In genomic region chr20:10063482-10063881, GRCh38 we compare ENCODE assay signal across 22 cellular contexts.
"Had no signal": no experiment of that assay in that cellular context is flagged by ENCODE, and none has a peak within 500 bp of the region (broad histone marks: within the 10 kb centered on the region; RNA-seq: fewer than 3 reads in every experiment).

No MANE protein-coding gene starts in this region.

- DNase-seq: Karpas-422, KG1, MG63, NCI-H1092, NCI-H1105 treated with DMSO at 0.1 percent for 48 hours, NCI-H1417 treated with DMSO at 0.1 percent for 48 hours, NCI-H146, NCI-H1694 treated with DMSO at 0.1 percent for 48 hours, NCI-H1930, NCI-H2081, NCI-H2107, NCI-H2227 treated with DMSO at 0.1 percent for 48 hours, NCI-H446 treated with DMSO at 0.1 percent for 48 hours, NCI-H510A treated with DMSO at 0.1 percent for 48 hours, NCI-H526 treated with DMSO at 0.1 percent for 48 hours, NCI-H774, Right ventricle myocardium superior, RPMI8226, SIG-M5 had no signal

- H3K36me3 ChIP-seq: MG63, SJSA1 had no signal

- H3K4me1 ChIP-seq: SJSA1 had no signal

- H3K9me3 ChIP-seq: MG63, SJSA1 had no signal

- H3K4me3 ChIP-seq: MG63, SJSA1, SK-N-MC had no signal

- FAIRE-seq: RCC 7860 had no signal

- H3K27ac ChIP-seq: SJSA1, SK-N-MC had no signal
